ENCODE assay signal across 14 cellular contexts in the genomic region with DNA sequence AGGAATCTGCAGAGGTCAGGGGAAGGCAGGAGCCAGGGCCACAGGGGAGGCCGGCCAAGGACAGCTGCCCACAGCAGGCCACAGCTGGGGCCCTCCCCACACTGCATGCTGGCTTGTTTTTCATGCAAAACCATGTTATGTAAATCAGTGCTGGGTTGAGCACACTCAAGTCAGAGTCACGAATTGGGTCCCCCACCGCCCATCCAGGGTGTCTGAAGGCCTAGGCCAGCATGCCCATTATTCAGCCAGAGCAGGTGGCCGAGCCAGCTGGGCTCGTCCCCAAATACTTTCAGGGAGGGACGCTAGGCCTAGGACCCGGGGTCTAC.
DNase-seq lines count a peak whose midpoint lies in the region; ATAC-seq, FAIRE-seq and TF ChIP-seq lines count a peak whose summit lies in the region.
"Had no signal": no experiment of that assay in that cellular context is flagged by ENCODE, and none has a peak within 500 bp of the region (broad histone marks: within the 10 kb centered on the region; RNA-seq: fewer than 3 reads in every experiment).

No MANE protein-coding gene starts in this region.

- no peaks in the 10 kb centered on the region for H3K27me3 ChIP-seq in BLaER1 treated with 17β-estradiol and CSF1 and Interleukin-3, amounts not matched to agents 10 nM and 100 nM
- H3K27me3 ChIP-seq in OCI-LY3 (ENCODE audit: low read depth, low read length): no peaks in the 10 kb centered on the region
- H3K27me3 ChIP-seq: gastrocnemius medialis had no signal

- peak overlapping the region; percentile 80 for H2AFZ ChIP-seq in OCI-LY3 (ENCODE audit: low read depth, low read length)

- H3K9me3 ChIP-seq in BLaER1 treated with 17β-estradiol and CSF1 and Interleukin-3, amounts not matched to agents 10 nM and 100 nM (replicated peaks in 1 of 11): no peaks in the 10 kb centered on the region
- H3K9me3 ChIP-seq in OCI-LY3 (ENCODE audit: insufficient read depth, low read length): no peaks in the 10 kb centered on the region
- H3K9me3 ChIP-seq: gastrocnemius medialis had no signal

- 0 out of 2 replicates have a peak, but pooled peaks cover 6% of the 10 kb centered on the region for H3K79me2 ChIP-seq in OCI-LY3 (ENCODE audit: low read length)

- no peaks in the 10 kb centered on the region for H3K36me3 ChIP-seq in BLaER1 treated with 17β-estradiol and CSF1 and Interleukin-3, amounts not matched to agents 10 nM and 100 nM
- no peaks in the 10 kb centered on the region for H3K36me3 ChIP-seq in OCI-LY3 (replicated peaks; ENCODE audit: low read depth, low read length)
- H3K36me3 ChIP-seq: gastrocnemius medialis had no signal

- no peak for TF ChIP-seq CTCF in OCI-LY3 (IDR thresholded peaks at IDR 0.05; ENCODE audit: low read depth, low read length)

- DNase-seq in midbrain (lab: John Stamatoyannopoulos, UW) (peak; percentile 42), islet precursor cell (no peak), RCC 7860 (ENCODE audit: low spot score) (no peak), middle frontal gyrus (ENCODE audit: extremely low spot score, low spot score) (no peak)
- DNase-seq: activated naive CD4-positive, alpha-beta T cell treated with anti-CD3 and anti-CD28 coated beads for 36 hours; gastrocnemius medialis; NCI-H510A had no signal

- peak; percentile 79 for ATAC-seq in GM19324 (IDR thresholded peaks at IDR 0.05; ENCODE audit: low FRiP score, unreplicated experiment)
- ATAC-seq in HG03095 (IDR thresholded peaks at IDR 0.05; ENCODE audit: unreplicated experiment): no peak
- ATAC-seq: gastrocnemius medialis had no signal

- H3K4me2 ChIP-seq in BLaER1 treated with 17β-estradiol and CSF1 and Interleukin-3, amounts not matched to agents 10 nM and 100 nM: peak overlapping the region; percentile 71 to 89 (median 85)
- peak overlapping the region; percentile 73 for H3K4me2 ChIP-seq in OCI-LY3 (ENCODE audit: low read length)

- no peak for FAIRE-seq in RCC 7860 (lab: Jason Lieb, UNC)

- H4K20me1 ChIP-seq in BLaER1 treated with 17β-estradiol and CSF1 and Interleukin-3, amounts not matched to agents 10 nM and 100 nM: no peaks in the 10 kb centered on the region
- H4K20me1 ChIP-seq in OCI-LY3 (ENCODE audit: insufficient read depth, low read length): no peaks in the 10 kb centered on the region

- peak overlapping the region in 1 of 11 experiments; percentile 67; a peak in 1 of 22 replicates for H3K9ac ChIP-seq in BLaER1 treated with 17β-estradiol and CSF1 and Interleukin-3, amounts not matched to agents 10 nM and 100 nM
- H3K9ac ChIP-seq in OCI-LY3 (ENCODE audit: low read length): peak overlapping the region; percentile 58

- peak overlapping the region in 6 of 11 experiments; percentile 29 to 81 (median 69); a peak in 7 of 22 replicates for H3K27ac ChIP-seq in BLaER1 treated with 17β-estradiol and CSF1 and Interleukin-3, amounts not matched to agents 10 nM and 100 nM
- H3K27ac ChIP-seq in OCI-LY3 (ENCODE audit: low read length): peak overlapping the region; percentile 67
- H3K27ac ChIP-seq: coronary artery, SK-N-MC had no signal

- H3K4me3 ChIP-seq in BLaER1 treated with 17β-estradiol and CSF1 and Interleukin-3, amounts not matched to agents 10 nM and 100 nM: no peak overlapping the region
- peak overlapping the region; percentile 53 for H3K4me3 ChIP-seq in OCI-LY3 (ENCODE audit: low read length)
- H3K4me3 ChIP-seq: coronary artery, gastrocnemius medialis, lung, SK-N-MC had no signal

- H3K4me1 ChIP-seq in BLaER1 treated with 17β-estradiol and CSF1 and Interleukin-3, amounts not matched to agents 10 nM and 100 nM: peaks cover 51 to 94% (median 62%) of the 10 kb centered on the region in 10 experiments
- peaks cover 42% of the 10 kb centered on the region for H3K4me1 ChIP-seq in OCI-LY3 (ENCODE audit: low read length)
